ENCODE assay signal across 18 cellular contexts in the genomic region with DNA sequence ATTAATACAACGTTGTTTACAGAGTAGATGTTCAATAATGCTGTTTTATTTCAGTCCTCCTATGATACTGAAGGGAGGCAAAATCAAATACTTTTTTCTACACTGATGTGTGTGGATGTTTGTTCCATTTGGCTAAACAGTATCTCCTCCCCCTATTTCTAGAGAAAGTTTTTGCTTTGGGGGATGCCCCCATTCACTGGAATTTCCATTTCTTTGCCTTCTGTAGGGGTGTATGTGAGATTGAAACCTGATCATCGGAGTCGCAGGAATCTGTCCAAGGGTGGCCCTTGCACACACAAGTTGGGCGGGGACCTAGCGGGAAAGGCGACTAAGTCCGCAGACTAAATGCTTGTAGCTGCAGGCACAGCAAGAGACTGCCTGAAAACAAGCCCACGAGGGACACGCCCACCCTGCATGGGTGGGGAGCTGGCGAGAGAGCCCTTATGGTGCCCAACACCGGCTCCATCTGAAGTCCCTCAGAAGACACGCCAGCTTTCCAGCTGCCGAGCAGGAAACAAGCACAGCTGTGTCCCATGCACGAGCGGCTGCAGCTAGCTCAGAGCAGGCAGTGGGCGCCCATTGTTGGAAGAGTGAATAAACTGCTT. TPM values are rescaled to one million over a fixed set of nuclear protein-coding genes. Genes with fewer than 3 reads are reported as not detected.
DNase-seq lines count a peak whose midpoint lies in the region; ATAC-seq and TF ChIP-seq lines count a peak whose summit lies in the region.
"Had no signal": no experiment of that assay in that cellular context is flagged by ENCODE, and none has a peak within 500 bp of the region (broad histone marks: within the 10 kb centered on the region; RNA-seq: fewer than 3 reads in every experiment).

No MANE protein-coding gene starts in this region.

- H3K36me3 ChIP-seq in CD4-positive, CD25-positive, alpha-beta regulatory T cell (ENCODE audit: control insufficient read depth, insufficient read depth, low read length), result peaks cover 49% of the 10 kb centered on the region

- TF ChIP-seq CTCF in AG10803 (conservative IDR thresholded peaks at IDR 0.05; ENCODE audit: low read length) (no peak), osteocyte (IDR thresholded peaks at IDR 0.05) (no peak)

- H3K4me3 Mint-ChIP-seq in CD4-positive, CD25-positive, alpha-beta regulatory T cell, result no peak overlapping the region
- no peak overlapping the region for H3K4me3 Mint-ChIP-seq in activated naive CD8-positive, alpha-beta T cell treated with anti-CD3 and anti-CD28 coated beads for 36 hours
- no peak overlapping the region for H3K4me3 Mint-ChIP-seq in stimulated activated memory B cell treated with anti-CD40 and anti-IgM and Interleukin-4, amounts not matched to agents 10 μg/mL and 1 μg/mL and 100 μg/mL, for 72 hours
- no peak overlapping the region for H3K4me3 Mint-ChIP-seq in osteocyte (ENCODE audit: unreplicated experiment)

- H3K4me1 Mint-ChIP-seq in CD4-positive, CD25-positive, alpha-beta regulatory T cell, result peaks cover 9 to 38% (median 14%) of the 10 kb centered on the region in 4 donors
- peaks cover 35% of the 10 kb centered on the region for H3K4me1 Mint-ChIP-seq in activated naive CD8-positive, alpha-beta T cell treated with anti-CD3 and anti-CD28 coated beads for 36 hours
- H3K4me1 Mint-ChIP-seq in stimulated activated memory B cell treated with anti-CD40 and anti-IgM and Interleukin-4, amounts not matched to agents 10 μg/mL and 1 μg/mL and 100 μg/mL, for 72 hours, result peaks cover 5% of the 10 kb centered on the region
- H3K4me1 Mint-ChIP-seq in osteocyte (ENCODE audit: unreplicated experiment), result peaks cover 1% of the 10 kb centered on the region

- no peaks in the 10 kb centered on the region for H3K4me1 ChIP-seq in CD4-positive, CD25-positive, alpha-beta regulatory T cell (ENCODE audit: control insufficient read depth, insufficient read depth, low read length, poor library complexity, severe bottlenecking)
- H3K4me1 ChIP-seq: Peyer's patch, SJSA1 had no signal

- DNase-seq in AG10803 (ENCODE audit: low read depth) (peak; percentile 13), osteocyte (ENCODE audit: extremely low spot score, unreplicated experiment) (no peak), NCI-H146 treated with DMSO at 0.1 percent for 48 hours (lab: John Stamatoyannopoulos, UW; ENCODE audit: unreplicated experiment) (no peak)
- no peak for DNase-seq in CD4-positive, CD25-positive, alpha-beta regulatory T cell
- DNase-seq in activated naive CD8-positive, alpha-beta T cell treated with anti-CD3 and anti-CD28 coated beads for 36 hours, result peak; percentile 6
- DNase-seq: COR-L47, DMS 273 treated with DMSO at 0.1 percent for 48 hours, DND-41, MM.1S, NCI-H1092, NCI-H1436 treated with DMSO at 0.1 percent for 48 hours, NCI-H2029 treated with DMSO at 0.1 percent for 48 hours, NCI-H2171, NCI-H526 treated with DMSO at 0.1 percent for 48 hours, Peyer's patch had no signal

- no peaks in the 10 kb centered on the region for H3K27me3 ChIP-seq in CD4-positive, CD25-positive, alpha-beta regulatory T cell (ENCODE audit: control insufficient read depth, insufficient read depth, low read length)
- H3K27me3 ChIP-seq: Peyer's patch, SJSA1 had no signal

- H3K9me3 Mint-ChIP-seq in CD4-positive, CD25-positive, alpha-beta regulatory T cell, result peaks cover 0 to 4% (median 0%) of the 10 kb centered on the region in 7 donors
- H3K9me3 Mint-ChIP-seq in activated naive CD8-positive, alpha-beta T cell treated with anti-CD3 and anti-CD28 coated beads for 36 hours, result no peaks in the 10 kb centered on the region
- no peaks in the 10 kb centered on the region for H3K9me3 Mint-ChIP-seq in stimulated activated memory B cell treated with anti-CD40 and anti-IgM and Interleukin-4, amounts not matched to agents 10 μg/mL and 1 μg/mL and 100 μg/mL, for 72 hours
- no peaks in the 10 kb centered on the region for H3K9me3 Mint-ChIP-seq in osteocyte (ENCODE audit: unreplicated experiment)

- H3K4me3 ChIP-seq in AG10803 (ENCODE audit: low read length), result no peak overlapping the region
- no peak overlapping the region for H3K4me3 ChIP-seq in CD4-positive, CD25-positive, alpha-beta regulatory T cell (ENCODE audit: low read depth, low read length)
- H3K4me3 ChIP-seq: Peyer's patch, SJSA1 had no signal

- peaks cover 51% of the 10 kb centered on the region for H3K36me3 Mint-ChIP-seq in CD4-positive, CD25-positive, alpha-beta regulatory T cell
- peaks cover 37% of the 10 kb centered on the region for H3K36me3 Mint-ChIP-seq in activated naive CD8-positive, alpha-beta T cell treated with anti-CD3 and anti-CD28 coated beads for 36 hours
- H3K36me3 Mint-ChIP-seq in stimulated activated memory B cell treated with anti-CD40 and anti-IgM and Interleukin-4, amounts not matched to agents 10 μg/mL and 1 μg/mL and 100 μg/mL, for 72 hours, result peaks cover 41% of the 10 kb centered on the region
- H3K36me3 Mint-ChIP-seq in osteocyte (ENCODE audit: unreplicated experiment), result peaks cover 49% of the 10 kb centered on the region

- peak overlapping the region in 2 of 3 donors; percentile 38 to 67 for H3K27ac Mint-ChIP-seq in CD4-positive, CD25-positive, alpha-beta regulatory T cell
- H3K27ac Mint-ChIP-seq in activated naive CD8-positive, alpha-beta T cell treated with anti-CD3 and anti-CD28 coated beads for 36 hours, result peak overlapping the region; percentile 11
- H3K27ac Mint-ChIP-seq in stimulated activated memory B cell treated with anti-CD40 and anti-IgM and Interleukin-4, amounts not matched to agents 10 μg/mL and 1 μg/mL and 100 μg/mL, for 72 hours, result no peak overlapping the region
- no peak overlapping the region for H3K27ac Mint-ChIP-seq in osteocyte (ENCODE audit: unreplicated experiment)

- H3K9me3 ChIP-seq in CD4-positive, CD25-positive, alpha-beta regulatory T cell (ENCODE audit: control insufficient read depth in 2 of 2, low read length in 2 of 2), result no peaks in the 10 kb centered on the region
- H3K9me3 ChIP-seq: Peyer's patch, SJSA1 had no signal

- no peak for ATAC-seq in CD4-positive, CD25-positive, alpha-beta regulatory T cell (ENCODE audit: low read depth in 2 of 2)
- ATAC-seq in stimulated activated memory B cell treated with anti-CD40 and anti-IgM and Interleukin-4, amounts not matched to agents 10 μg/mL and 1 μg/mL and 100 μg/mL, for 72 hours, result peak; percentile 36
- ATAC-seq in GM19463 (IDR thresholded peaks at IDR 0.05; ENCODE audit: unreplicated experiment), result no peak

- no peaks in the 10 kb centered on the region for H3K27me3 Mint-ChIP-seq in CD4-positive, CD25-positive, alpha-beta regulatory T cell
- H3K27me3 Mint-ChIP-seq in activated naive CD8-positive, alpha-beta T cell treated with anti-CD3 and anti-CD28 coated beads for 36 hours, result no peaks in the 10 kb centered on the region
- H3K27me3 Mint-ChIP-seq in stimulated activated memory B cell treated with anti-CD40 and anti-IgM and Interleukin-4, amounts not matched to agents 10 μg/mL and 1 μg/mL and 100 μg/mL, for 72 hours, result no peaks in the 10 kb centered on the region
- H3K27me3 Mint-ChIP-seq in osteocyte (ENCODE audit: unreplicated experiment), result no peaks in the 10 kb centered on the region

- H3K27ac ChIP-seq in CD4-positive, CD25-positive, alpha-beta regulatory T cell (ENCODE audit: insufficient read depth, low read length, poor library complexity, severe bottlenecking), result no peak overlapping the region
- H3K27ac ChIP-seq: Peyer's patch, SJSA1 had no signal

RNA-seq across cellular contexts. Expression of a gene that starts 58.0 kb away (rescaled TPM):
- total RNA-seq in CD4-positive, CD25-positive, alpha-beta regulatory T cell, result 115 TPM
- 10 to 100 TPM; 55.3 to 94.3 (median 64.7) TPM for polyA plus RNA-seq in CD4-positive, CD25-positive, alpha-beta regulatory T cell
- 10 to 100 TPM; 52.1 to 52.5 TPM for total RNA-seq in activated naive CD8-positive, alpha-beta T cell treated with anti-CD3 and anti-CD28 coated beads for 36 hours
- total RNA-seq in osteocyte, result 146 and 156 TPM in 2 replicates

Comparison
In these comparisons a context has a peak if more than half of its experiments do, and no peak if none do; other contexts are left out.
1. DNase-seq: peak in AG10803 (single experiment) and activated naive CD8-positive, alpha-beta T cell treated with anti-CD3 and anti-CD28 coated beads for 36 hours (single experiment); none in CD4-positive, CD25-positive, alpha-beta regulatory T cell (0 of 3), osteocyte (single experiment) and NCI-H146 treated with DMSO at 0.1 percent for 48 hours (single experiment).
2. H3K27ac Mint-ChIP-seq: peak in CD4-positive, CD25-positive, alpha-beta regulatory T cell (2 of 3) and activated naive CD8-positive, alpha-beta T cell treated with anti-CD3 and anti-CD28 coated beads for 36 hours (single experiment); none in stimulated activated memory B cell treated with anti-CD40 and anti-IgM and Interleukin-4, amounts not matched to agents 10 μg/mL and 1 μg/mL and 100 μg/mL, for 72 hours (single experiment) and osteocyte (single experiment).